In genomic region chr1:229390130-229390529, GRCh38 we compare ENCODE assay signal across 35 cellular contexts. TPM values are rescaled to one million over a fixed set of nuclear protein-coding genes. Genes with fewer than 3 reads are reported as not detected.
"Had no signal": no experiment of that assay in that cellular context is flagged by ENCODE, and none has a peak within 500 bp of the region (broad histone marks: within the 10 kb centered on the region; RNA-seq: fewer than 3 reads in every experiment).

No MANE protein-coding gene starts in this region.

- H3K27ac ChIP-seq: adrenal gland, body of pancreas, brain microvascular endothelial cell, cardiac muscle cell, VCaP had no signal

- H3K27ac Mint-ChIP-seq: activated B cell treated with CpG ODN at 0.5 μM for 24 hours; activated CD4-positive, alpha-beta memory T cell treated with anti-CD3 and anti-CD28 coated beads for 36 hours; activated CD4-positive, alpha-beta T cell treated with anti-CD3 and anti-CD28 coated beads, Interleukin-2, amount 10 ng/mL, durations not matched to agents 24 days and 14 days; activated CD8-positive, alpha-beta T cell treated with anti-CD3 and anti-CD28 coated beads for 36 hours; activated naive CD4-positive, alpha-beta T cell treated with anti-CD3 and anti-CD28 coated beads for 36 hours; activated naive CD4-positive, alpha-beta T cell treated with anti-CD3 and anti-CD28 coated beads, Interleukin-2, amount 50 U/mL, for 72 hours; activated naive CD8-positive, alpha-beta T cell treated with anti-CD3 and anti-CD28 coated beads for 36 hours; activated T-cell treated with anti-CD3 and anti-CD28 coated beads, Interleukin-2, amount 50 U/mL, for 72 hours; activated T-helper 1 cell treated with anti-CD3 and anti-CD28 coated beads, Interleukin-12 subunit alpha, Interleukin-12 subunit beta, Interleukin-2, Interleukin-4 antibody, amounts not matched to agents 30 ng/mL and 10 ng/mL and 1 ng/mL, durations not matched to agents 14 hours and 24 hours and 36 hours; activated T-helper 17 cell treated with anti-CD3 and anti-CD28 coated beads, Interleukin-2, amount 50 U/mL, for 72 hours; T-helper 1 cell treated with Interleukin-12 subunit alpha and Interleukin-12 subunit beta and Interleukin-4 antibody, amounts not matched to agents 30 μg/mL and 1 μg/mL, for 36 hours; T-helper 2 cell treated with Interferon-gamma antibody and Interleukin-4, amounts not matched to agents 5 μg/mL and 100 μg/mL, for 36 hours had no signal

- H3K4me1 ChIP-seq: adrenal gland, body of pancreas had no signal

- H3K4me1 Mint-ChIP-seq: activated B cell treated with CpG ODN at 0.5 μM for 24 hours; activated naive CD8-positive, alpha-beta T cell treated with anti-CD3 and anti-CD28 coated beads for 36 hours; activated T-helper 17 cell treated with anti-CD3 and anti-CD28 coated beads, Interleukin-2, amount 50 U/mL, for 72 hours had no signal

- DNase-seq: activated B cell treated with CpG ODN at 0.5 μM for 24 hours; activated CD4-positive, alpha-beta memory T cell treated with anti-CD3 and anti-CD28 coated beads for 36 hours; activated CD4-positive, alpha-beta T cell treated with anti-CD3 and anti-CD28 coated beads for 4 hours; activated CD4-positive, alpha-beta T cell treated with anti-CD3 and anti-CD28 coated beads, Interleukin-2, amount 10 ng/mL, durations not matched to agents 24 days and 14 days; activated CD4-positive, alpha-beta T cell treated with anti-CD3 and anti-CD28 coated beads, Interleukin-2, amount 50 U/mL, for 1 hour; activated CD4-positive, alpha-beta T cell treated with anti-CD3 and anti-CD28 coated beads, Interleukin-2, amount 50 U/mL, for 4 hours; activated CD4-positive, CD25-positive, alpha-beta regulatory T cell treated with anti-CD3 and anti-CD28 coated beads, Interleukin-2, amount 50 U/mL, for 72 hours; activated CD8-positive, alpha-beta memory T cell treated with anti-CD3 and anti-CD28 coated beads, Interleukin-2, amount 50 U/mL, for 4 hours; activated CD8-positive, alpha-beta T cell treated with anti-CD3 and anti-CD28 coated beads for 36 hours; activated effector memory CD4-positive, alpha-beta T cell treated with anti-CD3 and anti-CD28 coated beads, Interleukin-2, amount 50 U/mL, for 16 hours; activated gamma-delta T cell treated with Interleukin-2 at 50 U/mL for 16 hours; activated naive CD4-positive, alpha-beta T cell; activated naive CD4-positive, alpha-beta T cell treated with anti-CD3 and anti-CD28 coated beads for 36 hours; activated naive CD4-positive, alpha-beta T cell treated with anti-CD3 and anti-CD28 coated beads, Interleukin-2, amount 50 U/mL, for 16 hours; activated naive CD8-positive, alpha-beta T cell treated with anti-CD3 and anti-CD28 coated beads for 36 hours; activated T-cell treated with anti-CD3 and anti-CD28 coated beads for 4 hours; activated T-cell treated with anti-CD3 and anti-CD28 coated beads, Interleukin-2, amount 50 U/mL, for 1 hour; activated T-cell treated with anti-CD3 and anti-CD28 coated beads, Interleukin-2, amount 50 U/mL, for 4 hours; activated T-cell treated with anti-CD3 and anti-CD28 coated beads, Interleukin-2, amount 50 U/mL, for 72 hours; adrenal gland; amniotic stem cell; aorta; body of pancreas; brain microvascular endothelial cell; T-helper 2 cell; T-helper 9 cell had no signal

- H3K36me3 Mint-ChIP-seq: activated CD4-positive, alpha-beta memory T cell treated with anti-CD3 and anti-CD28 coated beads for 36 hours; activated naive CD4-positive, alpha-beta T cell treated with anti-CD3 and anti-CD28 coated beads, Interleukin-2, amount 50 U/mL, for 72 hours; activated naive CD8-positive, alpha-beta T cell treated with anti-CD3 and anti-CD28 coated beads for 36 hours had no signal

- H3K4me3 Mint-ChIP-seq: activated B cell treated with CpG ODN at 0.5 μM for 24 hours; activated CD4-positive, alpha-beta memory T cell treated with anti-CD3 and anti-CD28 coated beads for 36 hours; activated CD4-positive, alpha-beta T cell treated with anti-CD3 and anti-CD28 coated beads, Interleukin-2, amount 10 ng/mL, durations not matched to agents 24 days and 14 days; activated CD8-positive, alpha-beta T cell treated with anti-CD3 and anti-CD28 coated beads for 36 hours; activated naive CD4-positive, alpha-beta T cell treated with anti-CD3 and anti-CD28 coated beads for 36 hours; activated naive CD8-positive, alpha-beta T cell treated with anti-CD3 and anti-CD28 coated beads for 36 hours; activated T-cell treated with anti-CD3 and anti-CD28 coated beads, Interleukin-2, amount 50 U/mL, for 4 hours; activated T-cell treated with anti-CD3 and anti-CD28 coated beads, Interleukin-2, amount 50 U/mL, for 72 hours; activated T-helper 1 cell treated with anti-CD3 and anti-CD28 coated beads, Interleukin-12 subunit alpha, Interleukin-12 subunit beta, Interleukin-2, Interleukin-4 antibody, amounts not matched to agents 30 ng/mL and 10 ng/mL and 1 ng/mL, durations not matched to agents 14 hours and 24 hours and 36 hours; activated T-helper 17 cell treated with anti-CD3 and anti-CD28 coated beads, Interleukin-2, amount 50 U/mL, for 72 hours; T-helper 1 cell treated with Interleukin-12 subunit alpha and Interleukin-12 subunit beta and Interleukin-4 antibody, amounts not matched to agents 30 μg/mL and 1 μg/mL, for 36 hours; T-helper 2 cell treated with Interferon-gamma antibody and Interleukin-4, amounts not matched to agents 5 μg/mL and 100 μg/mL, for 36 hours had no signal

- H3K9me3 ChIP-seq: adrenal gland, body of pancreas had no signal

- H3K9me3 Mint-ChIP-seq: activated B cell treated with CpG ODN at 0.5 μM for 24 hours; activated CD4-positive, alpha-beta memory T cell treated with anti-CD3 and anti-CD28 coated beads for 36 hours; activated CD4-positive, alpha-beta T cell treated with anti-CD3 and anti-CD28 coated beads, Interleukin-2, amount 10 ng/mL, durations not matched to agents 24 days and 14 days; activated CD8-positive, alpha-beta T cell treated with anti-CD3 and anti-CD28 coated beads for 36 hours; activated naive CD4-positive, alpha-beta T cell treated with anti-CD3 and anti-CD28 coated beads for 36 hours; activated naive CD4-positive, alpha-beta T cell treated with anti-CD3 and anti-CD28 coated beads, Interleukin-2, amount 50 U/mL, for 72 hours; activated naive CD8-positive, alpha-beta T cell treated with anti-CD3 and anti-CD28 coated beads for 36 hours; activated T-cell treated with anti-CD3 and anti-CD28 coated beads, Interleukin-2, amount 50 U/mL, for 4 hours; activated T-cell treated with anti-CD3 and anti-CD28 coated beads, Interleukin-2, amount 50 U/mL, for 72 hours; activated T-helper 1 cell treated with anti-CD3 and anti-CD28 coated beads, Interleukin-12 subunit alpha, Interleukin-12 subunit beta, Interleukin-2, Interleukin-4 antibody, amounts not matched to agents 30 ng/mL and 10 ng/mL and 1 ng/mL, durations not matched to agents 14 hours and 24 hours and 36 hours; activated T-helper 17 cell treated with anti-CD3 and anti-CD28 coated beads, Interleukin-2, amount 50 U/mL, for 72 hours; T-helper 1 cell treated with Interleukin-12 subunit alpha and Interleukin-12 subunit beta and Interleukin-4 antibody, amounts not matched to agents 30 μg/mL and 1 μg/mL, for 36 hours; T-helper 2 cell treated with Interferon-gamma antibody and Interleukin-4, amounts not matched to agents 5 μg/mL and 100 μg/mL, for 36 hours had no signal

- H3K36me3 ChIP-seq: adrenal gland, brain microvascular endothelial cell, cardiac muscle cell had no signal

- H3K4me3 ChIP-seq: adrenal gland, body of pancreas, cardiac muscle cell had no signal

- H3K27me3 ChIP-seq: adrenal gland, body of pancreas, brain microvascular endothelial cell, cardiac muscle cell had no signal

RNA-seq across cellular contexts. Expression of gene ACTA1, which starts 43.8 kb away (rescaled TPM):
- total RNA-seq: activated CD4-positive, alpha-beta memory T cell treated with anti-CD3 and anti-CD28 coated beads for 36 hours; activated CD4-positive, alpha-beta T cell treated with anti-CD3 and anti-CD28 coated beads, Interleukin-2, amount 10 ng/mL, durations not matched to agents 24 days and 14 days; activated CD8-positive, alpha-beta memory T cell treated with anti-CD3 and anti-CD28 coated beads for 36 hours; activated CD8-positive, alpha-beta T cell treated with anti-CD3 and anti-CD28 coated beads for 36 hours; activated naive CD4-positive, alpha-beta T cell treated with anti-CD3 and anti-CD28 coated beads for 36 hours; activated naive CD4-positive, alpha-beta T cell treated with anti-CD3 and anti-CD28 coated beads, Interleukin-2, amount 50 U/mL, for 72 hours; activated naive CD8-positive, alpha-beta T cell treated with anti-CD3 and anti-CD28 coated beads for 36 hours; activated T-cell treated with anti-CD3 and anti-CD28 coated beads, Interleukin-2, amount 50 U/mL, for 4 hours; activated T-cell treated with anti-CD3 and anti-CD28 coated beads, Interleukin-2, amount 50 U/mL, for 72 hours; activated T-helper 1 cell treated with anti-CD3 and anti-CD28 coated beads, Interleukin-12 subunit alpha, Interleukin-12 subunit beta, Interleukin-2, Interleukin-4 antibody, amounts not matched to agents 30 ng/mL and 10 ng/mL and 1 ng/mL, durations not matched to agents 14 hours and 24 hours and 36 hours; activated T-helper 17 cell treated with anti-CD3 and anti-CD28 coated beads, Interleukin-2, amount 50 U/mL, for 72 hours; bronchial epithelial cell had no signal
